22 cellular contexts compared by ENCODE assay signal in the genomic region with DNA sequence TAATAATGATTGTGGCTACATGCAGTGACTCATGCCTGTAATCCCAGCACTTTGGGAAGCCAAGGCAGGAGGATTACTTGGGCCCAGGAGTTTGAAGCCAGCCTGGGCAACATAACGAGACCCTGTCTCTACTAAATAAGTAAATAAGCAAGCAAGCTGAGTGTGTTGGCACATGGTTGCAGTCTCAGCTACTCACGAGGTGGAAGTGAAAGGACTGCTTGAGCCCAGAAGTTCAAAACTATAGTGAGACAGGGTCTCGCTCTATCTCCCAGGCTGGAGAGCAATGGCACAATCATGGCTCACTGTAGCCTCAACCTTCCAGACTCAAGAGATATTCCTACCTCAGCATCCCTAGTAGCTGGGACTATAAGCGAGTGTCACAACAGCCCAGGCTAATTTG.
"Had no signal": no experiment of that assay in that cellular context is flagged by ENCODE, and none has a peak within 500 bp of the region (broad histone marks: within the 10 kb centered on the region; RNA-seq: fewer than 3 reads in every experiment).

No MANE protein-coding gene starts in this region.

- H3K9me3 Mint-ChIP-seq: activated CD4-positive, alpha-beta memory T cell treated with anti-CD3 and anti-CD28 coated beads for 36 hours; activated naive CD4-positive, alpha-beta T cell treated with anti-CD3 and anti-CD28 coated beads, Interleukin-2, amount 50 U/mL, for 24 hours; activated naive CD8-positive, alpha-beta T cell treated with anti-CD3 and anti-CD28 coated beads, Interleukin-2, amount 50 U/mL, for 24 hours; activated T-cell treated with anti-CD3 and anti-CD28 coated beads, Interleukin-2, amount 50 U/mL, for 4 hours; activated T-helper 17 cell treated with anti-CD3 and anti-CD28 coated beads, Interleukin-2, amount 50 U/mL, for 72 hours; naive thymus-derived CD4-positive, alpha-beta T cell had no signal

- DNase-seq: activated CD4-positive, alpha-beta memory T cell treated with anti-CD3 and anti-CD28 coated beads for 36 hours; activated CD4-positive, alpha-beta T cell treated with anti-CD3 and anti-CD28 coated beads, Interleukin-2, amount 10 ng/mL, durations not matched to agents 24 days and 14 days; activated CD4-positive, CD25-positive, alpha-beta regulatory T cell treated with anti-CD3 and anti-CD28 coated beads, Interleukin-2, amount 50 U/mL, for 72 hours; activated gamma-delta T cell treated with Interleukin-2 at 50 U/mL for 16 hours; activated naive CD8-positive, alpha-beta T cell treated with anti-CD3 and anti-CD28 coated beads, Interleukin-2, amount 50 U/mL, for 24 hours; activated T-cell treated with anti-CD3 and anti-CD28 coated beads, Interleukin-2, amount 50 U/mL, for 4 hours; effector CD8-positive, alpha-beta T cell; gastrocnemius medialis; glutamatergic neuron; islet precursor cell; left ventricle myocardium superior; naive thymus-derived CD4-positive, alpha-beta T cell; ovary; right lobe of liver; stimulated activated CD4-positive, alpha-beta T cell treated with anti-CD3 and anti-CD28 coated beads, Interleukin-4, amount 100 ng/mL, for 24 hours; stimulated activated naive CD4-positive, alpha-beta T cell had no signal

- H3K27ac Mint-ChIP-seq: activated CD4-positive, alpha-beta T cell treated with anti-CD3 and anti-CD28 coated beads, Interleukin-2, amount 10 ng/mL, durations not matched to agents 24 days and 14 days; activated naive CD4-positive, alpha-beta T cell treated with anti-CD3 and anti-CD28 coated beads, Interleukin-2, amount 50 U/mL, for 24 hours; activated naive CD8-positive, alpha-beta T cell treated with anti-CD3 and anti-CD28 coated beads, Interleukin-2, amount 50 U/mL, for 24 hours; activated T-helper 17 cell treated with anti-CD3 and anti-CD28 coated beads, Interleukin-2, amount 50 U/mL, for 72 hours; progenitor cell of endocrine pancreas had no signal

- H3K9me3 ChIP-seq: gastrocnemius medialis, ovary, right lobe of liver, tibial nerve had no signal

- H3K27me3 ChIP-seq: gastrocnemius medialis, ovary, right lobe of liver, tibial nerve had no signal

- H3K4me3 ChIP-seq: gastrocnemius medialis, ovary, right lobe of liver, skin epidermis, tibial nerve had no signal

- H3K36me3 ChIP-seq: gastrocnemius medialis, ovary, right lobe of liver had no signal

- H3K27me3 Mint-ChIP-seq: activated CD4-positive, alpha-beta memory T cell treated with anti-CD3 and anti-CD28 coated beads for 36 hours; activated CD4-positive, alpha-beta T cell treated with anti-CD3 and anti-CD28 coated beads, Interleukin-2, amount 10 ng/mL, durations not matched to agents 24 days and 14 days; activated naive CD4-positive, alpha-beta T cell treated with anti-CD3 and anti-CD28 coated beads, Interleukin-2, amount 50 U/mL, for 24 hours; activated naive CD8-positive, alpha-beta T cell treated with anti-CD3 and anti-CD28 coated beads, Interleukin-2, amount 50 U/mL, for 24 hours; activated T-helper 17 cell treated with anti-CD3 and anti-CD28 coated beads, Interleukin-2, amount 50 U/mL, for 72 hours; naive thymus-derived CD4-positive, alpha-beta T cell; progenitor cell of endocrine pancreas had no signal

- H3K4me1 ChIP-seq: gastrocnemius medialis, right lobe of liver, tibial nerve had no signal

- H3K4me3 Mint-ChIP-seq: activated CD4-positive, alpha-beta memory T cell treated with anti-CD3 and anti-CD28 coated beads for 36 hours; activated CD4-positive, alpha-beta T cell treated with anti-CD3 and anti-CD28 coated beads, Interleukin-2, amount 10 ng/mL, durations not matched to agents 24 days and 14 days; activated naive CD4-positive, alpha-beta T cell treated with anti-CD3 and anti-CD28 coated beads, Interleukin-2, amount 50 U/mL, for 24 hours; activated naive CD8-positive, alpha-beta T cell treated with anti-CD3 and anti-CD28 coated beads, Interleukin-2, amount 50 U/mL, for 24 hours; activated T-cell treated with anti-CD3 and anti-CD28 coated beads, Interleukin-2, amount 50 U/mL, for 4 hours; activated T-helper 17 cell treated with anti-CD3 and anti-CD28 coated beads, Interleukin-2, amount 50 U/mL, for 72 hours; naive thymus-derived CD4-positive, alpha-beta T cell had no signal

- H3K27ac ChIP-seq: epithelial cell of prostate, gastrocnemius medialis, ovary, right lobe of liver, skin epidermis, tibial nerve had no signal

- ATAC-seq: activated naive CD8-positive, alpha-beta T cell treated with anti-CD3 and anti-CD28 coated beads, Interleukin-2, amount 50 U/mL, for 24 hours; activated T-cell treated with anti-CD3 and anti-CD28 coated beads, Interleukin-2, amount 50 U/mL, for 4 hours; gastrocnemius medialis; left ventricle myocardium superior; naive thymus-derived CD4-positive, alpha-beta T cell; right lobe of liver had no signal
